Comparison of ENCODE assay signal across 9 cellular contexts in genomic region chr1:223725578-223725977, GRCh38. TPM values are rescaled to one million over a fixed set of nuclear protein-coding genes. Genes with fewer than 3 reads are reported as not detected.
DNase-seq lines count a peak whose midpoint lies in the region; ATAC-seq and TF ChIP-seq lines count a peak whose summit lies in the region.
"Had no signal": no experiment of that assay in that cellular context is flagged by ENCODE, and none has a peak within 500 bp of the region (broad histone marks: within the 10 kb centered on the region; RNA-seq: fewer than 3 reads in every experiment).

No MANE protein-coding gene starts in this region.

- intact Hi-C loops in tibial artery (cut with DNase I; ENCODE audit: low total_unique reads), result no loop called here

- H3K27me3 ChIP-seq in tibial artery (no peaks in the 10 kb centered on the region), H7 (ENCODE audit: control insufficient read depth, insufficient read depth, low read length) (peaks cover 23% of the 10 kb centered on the region)

- TF ChIP-seq CTCF in tibial artery (IDR thresholded peaks at IDR 0.05), result no peak

- ATAC-seq in activated CD8-positive, alpha-beta memory T cell treated with anti-CD3 and anti-CD28 coated beads, Interleukin-2, amount 10 ng/mL, durations not matched to agents 7 days and 5 days, result no peak
- no peak for ATAC-seq in activated naive CD8-positive, alpha-beta T cell treated with anti-CD3 and anti-CD28 coated beads, Interleukin-2, amount 50 U/mL, for 24 hours
- no peak for ATAC-seq in memory B cell (ENCODE audit: low read depth)

- H3K9me3 ChIP-seq in tibial artery, result no peaks in the 10 kb centered on the region

- peak overlapping the region; percentile 89 for H3K27ac Mint-ChIP-seq in activated CD8-positive, alpha-beta memory T cell treated with anti-CD3 and anti-CD28 coated beads, Interleukin-2, amount 10 ng/mL, durations not matched to agents 7 days and 5 days
- peak overlapping the region; percentile 84 for H3K27ac Mint-ChIP-seq in activated naive CD8-positive, alpha-beta T cell treated with anti-CD3 and anti-CD28 coated beads, Interleukin-2, amount 50 U/mL, for 24 hours
- H3K27ac Mint-ChIP-seq in memory B cell, result peak overlapping the region; percentile 77

- no peaks in the 10 kb centered on the region for H3K9me3 Mint-ChIP-seq in activated CD8-positive, alpha-beta memory T cell treated with anti-CD3 and anti-CD28 coated beads, Interleukin-2, amount 10 ng/mL, durations not matched to agents 7 days and 5 days (ENCODE audit: low read depth)
- H3K9me3 Mint-ChIP-seq in activated naive CD8-positive, alpha-beta T cell treated with anti-CD3 and anti-CD28 coated beads, Interleukin-2, amount 50 U/mL, for 24 hours, result no peaks in the 10 kb centered on the region
- H3K9me3 Mint-ChIP-seq in memory B cell, result no peaks in the 10 kb centered on the region
- H3K9me3 Mint-ChIP-seq: activated T-cell treated with anti-CD3 and anti-CD28 coated beads, Interleukin-2, amount 50 U/mL, for 4 hours had no signal

- DNase-seq in activated CD8-positive, alpha-beta memory T cell treated with anti-CD3 and anti-CD28 coated beads, Interleukin-2, amount 10 ng/mL, durations not matched to agents 7 days and 5 days, result no peak
- DNase-seq in activated CD8-positive, alpha-beta memory T cell treated with anti-CD3 and anti-CD28 coated beads, Interleukin-2, amount 50 U/mL, for 48 hours, result no peak
- no peak for DNase-seq in activated naive CD8-positive, alpha-beta T cell treated with anti-CD3 and anti-CD28 coated beads, Interleukin-2, amount 50 U/mL, for 24 hours
- DNase-seq in memory B cell (ENCODE audit: low spot score in 2 of 2) (no peak), tibial artery (no peak), NCI-H2107 treated with DMSO at 0.1 percent for 48 hours (lab: John Stamatoyannopoulos, UW; ENCODE audit: unreplicated experiment) (no peak), H7 (no peak)
- no peak for DNase-seq in activated naive CD4-positive, alpha-beta T cell treated with anti-CD3 and anti-CD28 coated beads, Interleukin-2, amount 50 U/mL, for 16 hours
- DNase-seq: activated T-cell treated with anti-CD3 and anti-CD28 coated beads, Interleukin-2, amount 50 U/mL, for 4 hours had no signal

- no peak overlapping the region for H3K4me3 ChIP-seq in tibial artery
- no peak overlapping the region for H3K4me3 ChIP-seq in H7 (ENCODE audit: insufficient read depth, low read depth, low read length)

- peaks cover 80% of the 10 kb centered on the region for H3K4me1 Mint-ChIP-seq in activated CD8-positive, alpha-beta memory T cell treated with anti-CD3 and anti-CD28 coated beads, Interleukin-2, amount 10 ng/mL, durations not matched to agents 7 days and 5 days
- H3K4me1 Mint-ChIP-seq in activated naive CD8-positive, alpha-beta T cell treated with anti-CD3 and anti-CD28 coated beads, Interleukin-2, amount 50 U/mL, for 24 hours, result peaks cover 67% of the 10 kb centered on the region
- H3K4me1 Mint-ChIP-seq in memory B cell, result peaks cover 37% of the 10 kb centered on the region

- no peaks in the 10 kb centered on the region for H3K27me3 Mint-ChIP-seq in activated CD8-positive, alpha-beta memory T cell treated with anti-CD3 and anti-CD28 coated beads, Interleukin-2, amount 10 ng/mL, durations not matched to agents 7 days and 5 days
- no peaks in the 10 kb centered on the region for H3K27me3 Mint-ChIP-seq in activated naive CD8-positive, alpha-beta T cell treated with anti-CD3 and anti-CD28 coated beads, Interleukin-2, amount 50 U/mL, for 24 hours
- H3K27me3 Mint-ChIP-seq in memory B cell, result no peaks in the 10 kb centered on the region

- H3K36me3 ChIP-seq in tibial artery (peaks cover 0 to 43% (median 5%) of the 10 kb centered on the region in 3 donors), H7 (replicated peaks; ENCODE audit: control insufficient read depth, insufficient read depth, low read length) (no peaks in the 10 kb centered on the region; the same call in 1 of the 2 replicates)

- CTCF ChIA-PET in activated CD8-positive, alpha-beta memory T cell treated with anti-CD3 and anti-CD28 coated beads, Interleukin-2, amount 10 ng/mL, durations not matched to agents 7 days and 5 days (lab: Charles Lee), result interaction anchor here (1.2 to 6.8 kb wide), 3 partner anchors 23 to 27 kb away, joined by 3 to 30 read pairs (median 9); no protein-coding TSS in a partner anchor

- H3K27ac ChIP-seq in tibial artery, result peak overlapping the region; percentile 39 to 64

- peaks cover 63% of the 10 kb centered on the region for H3K36me3 Mint-ChIP-seq in activated CD8-positive, alpha-beta memory T cell treated with anti-CD3 and anti-CD28 coated beads, Interleukin-2, amount 10 ng/mL, durations not matched to agents 7 days and 5 days
- peaks cover 24% of the 10 kb centered on the region for H3K36me3 Mint-ChIP-seq in activated naive CD8-positive, alpha-beta T cell treated with anti-CD3 and anti-CD28 coated beads, Interleukin-2, amount 50 U/mL, for 24 hours (ENCODE audit: low read depth)
- H3K36me3 Mint-ChIP-seq in memory B cell, result peaks cover 33% of the 10 kb centered on the region

- peaks cover 4 to 61% (median 39%) of the 10 kb centered on the region in 4 donors for H3K4me1 ChIP-seq in tibial artery

- H3K4me3 Mint-ChIP-seq in activated CD8-positive, alpha-beta memory T cell treated with anti-CD3 and anti-CD28 coated beads, Interleukin-2, amount 10 ng/mL, durations not matched to agents 7 days and 5 days, result no peak overlapping the region
- H3K4me3 Mint-ChIP-seq in activated naive CD8-positive, alpha-beta T cell treated with anti-CD3 and anti-CD28 coated beads, Interleukin-2, amount 50 U/mL, for 24 hours, result peak overlapping the region; percentile 43
- peak overlapping the region; percentile 45 for H3K4me3 Mint-ChIP-seq in memory B cell
- H3K4me3 Mint-ChIP-seq: activated T-cell treated with anti-CD3 and anti-CD28 coated beads, Interleukin-2, amount 50 U/mL, for 4 hours had no signal

RNA-seq across cellular contexts. Expression of gene CAPN2, which starts 13.2 kb away (rescaled TPM):
- 100 to 1,000 TPM; 183 to 255 TPM for total RNA-seq in activated CD8-positive, alpha-beta memory T cell treated with anti-CD3 and anti-CD28 coated beads, Interleukin-2, amount 10 ng/mL, durations not matched to agents 7 days and 5 days
- 46.8 and 60.4 TPM in 2 replicates for total RNA-seq in H7 (2014; rRNA removed; shearing (Covaris generic))
